11 cellular contexts compared by ENCODE assay signal in genomic region chr1:112702420-112703261, GRCh38. TPM values are rescaled to one million over a fixed set of nuclear protein-coding genes. Genes with fewer than 3 reads are reported as not detected.
A peak's percentile ranks its signal among the peaks of the same experiment; 100 is the strongest.
DNase-seq lines count a peak whose midpoint lies in the region; ATAC-seq, FAIRE-seq and TF ChIP-seq lines count a peak whose summit lies in the region.
"Had no signal": no experiment of that assay in that cellular context is flagged by ENCODE, and none has a peak within 500 bp of the region (broad histone marks: within the 10 kb centered on the region; RNA-seq: fewer than 3 reads in every experiment).

No MANE protein-coding gene starts in this region.

- no peak for TF ChIP-seq RAD21 in GM12878 (IDR thresholded peaks at IDR 0.05; ENCODE audit: insufficient read depth, low read depth, low read length)

- FAIRE-seq in GM12878 (lab: Jason Lieb, UNC) = no peak

- RAD21 ChIA-PET in GM12878 (lab: Charles Lee; ENCODE audit: unreplicated experiment) = interaction anchor here (2.7 to 4.1 kb wide), 3 partner anchors 12 to 28 kb away, joined by 14 to 42 read pairs (median 22); partner anchors contain the start of genes MOV10 and PPM1J

- H3K4me1 ChIP-seq in GM12878 (ENCODE audit: control insufficient read depth, insufficient read depth, low read length) (peaks cover 36% of the 10 kb centered on the region), muscle layer of duodenum (ENCODE audit: control insufficient read depth in 1 of 2, insufficient read depth in 2 of 2, low read length in 2 of 2) (peaks cover 56 to 61% of the 10 kb centered on the region in 2 donors), tibial nerve (peaks cover 0 to 87% (median 69%) of the 10 kb centered on the region in 4 donors)

- in situ Hi-C loops in GM12878 (cut with MboI) = no loop called here

- TSS peak; percentile 15 for BruUV-seq in GM12878 (replicated peaks; lab: Mats Ljungman, UMichigan)

- CTCF ChIA-PET in activated naive CD4-positive, alpha-beta T cell treated with anti-CD3 and anti-CD28 coated beads for 36 hours (lab: Charles Lee) = interaction anchor here (1.4 to 4.4 kb wide), 3 partner anchors 13 to 308 kb away, joined by 4 to 25 read pairs (median 19); partner anchors contain the start of gene PPM1J
- CTCF ChIA-PET in GM12878 (lab: Yijun Ruan, JAX) = interaction anchor here (0.9 to 5.6 kb wide), 6 partner anchors 13 to 311 kb away, joined by 3 to 48 read pairs (median 3); partner anchors contain the start of gene PPM1J

- TF ChIP-seq CTCF in GM12878 (IDR thresholded peaks at IDR 0.05 in 2 of 3, conservative IDR thresholded peaks at IDR 0.05 in 1 of 3; ENCODE audit: control insufficient read depth in 2 of 3, extremely low read depth in 1 of 3, insufficient read depth in 1 of 3, low read depth in 3 of 3, low read length in 3 of 3) (no peak), tibial nerve (IDR thresholded peaks at IDR 0.05) (no peak)

- peaks cover 0 to 17% of the 10 kb centered on the region in 2 experiments; a peak in 3 of 4 replicates for H3K36me3 ChIP-seq in GM12878 (ENCODE audit: control insufficient read depth in 2 of 2, insufficient read depth in 2 of 2, low read length in 1 of 2)
- peaks cover 27 to 28% of the 10 kb centered on the region in 2 donors for H3K36me3 ChIP-seq in muscle layer of duodenum (ENCODE audit: control insufficient read depth in 1 of 2, insufficient read depth in 2 of 2, low read length in 2 of 2)
- peaks cover 3 to 29% (median 5%) of the 10 kb centered on the region in 3 donors for H3K36me3 ChIP-seq in tibial nerve

- peaks cover 33% of the 10 kb centered on the region for H3K79me2 ChIP-seq in GM12878 (ENCODE audit: control insufficient read depth, insufficient read depth, low read length)

- H3K4me3 Mint-ChIP-seq in activated naive CD4-positive, alpha-beta T cell treated with anti-CD3 and anti-CD28 coated beads for 36 hours = no peak overlapping the region

- 0 out of 2 replicates have a peak, but pooled peaks have one; percentile 39 for TF ChIP-seq POLR2A in GM12878 (IDR thresholded peaks at IDR 0.05; ENCODE audit: low read depth, low read length)
- TF ChIP-seq POLR2A in tibial nerve (IDR thresholded peaks at IDR 0.05) = no peak

- SMC1A ChIA-PET in GM12878 (lab: Charles Lee; ENCODE audit: uncharacterized antibody, unreplicated experiment) = interaction anchor here (0.6 to 4.0 kb wide), 6 partner anchors 24 to 311 kb away, joined by 3 to 28 read pairs (median 4); partner anchors contain the start of gene MOV10

- no peak overlapping the region for H2AFZ ChIP-seq in GM12878 (ENCODE audit: control insufficient read depth, low read depth, low read length)

- WGBS in GM12878 (ENCODE audit: insufficient coverage, insufficient replicate concordance, low lambda C conversion rate, missing lambda C conversion rate) = 82% methylated on average over 12 of the region's 12 CpGs
- 53 to 55% methylated on average over 12 of the region's 12 CpGs for WGBS in tibial nerve, 2 donors

- DNase-seq in activated naive CD4-positive, alpha-beta T cell treated with anti-CD3 and anti-CD28 coated beads for 36 hours = no peak
- no peak for DNase-seq in activated naive CD4-positive, alpha-beta T cell treated with anti-CD3 and anti-CD28 coated beads, Interleukin-2, amount 50 U/mL, for 16 hours
- no peak for DNase-seq in GM12878 (ENCODE audit: low read depth, low spot score)
- DNase-seq in tibial nerve (ENCODE audit: low spot score in 2 of 2) = no peak
- DNase-seq in effector CD4-positive, alpha-beta T cell = no peak
- no peak for DNase-seq in germinal center (ENCODE audit: low spot score)
- DNase-seq: activated CD4-positive, alpha-beta T cell treated with anti-CD3 and anti-CD28 coated beads for 1 hour; NCI-H1092; occipital lobe had no signal

- no peak overlapping the region for H3K9ac ChIP-seq in GM12878 (ENCODE audit: control insufficient read depth, insufficient read depth, low read length)

- H3K4me2 ChIP-seq in GM12878 (ENCODE audit: control insufficient read depth, insufficient read depth) = no peak overlapping the region

- H3K4me3 ChIP-seq in GM12878 (no peak overlapping the region), muscle layer of duodenum (ENCODE audit: low read depth in 1 of 2, low read length in 2 of 2) (no peak overlapping the region), tibial nerve (no peak overlapping the region)

- peaks cover 1% of the 10 kb centered on the region for H3K36me3 Mint-ChIP-seq in activated naive CD4-positive, alpha-beta T cell treated with anti-CD3 and anti-CD28 coated beads for 36 hours (ENCODE audit: low read depth)

- no peak overlapping the region for H3K27ac ChIP-seq in GM12878 (ENCODE audit: control insufficient read depth, insufficient read depth)
- peak overlapping the region; percentile 91 for H3K27ac ChIP-seq in muscle layer of duodenum (ENCODE audit: low read length)
- H3K27ac ChIP-seq in tibial nerve = peak overlapping the region; percentile 81 to 100 (median 98)

- no peak for TF ChIP-seq EP300 in GM12878 (IDR thresholded peaks at IDR 0.05; ENCODE audit: borderline replicate concordance in 1 of 2, control insufficient read depth in 1 of 2, low read depth in 2 of 2, low read length in 2 of 2)
- no peak for TF ChIP-seq EP300 in tibial nerve (IDR thresholded peaks at IDR 0.05)

- ATAC-seq in GM12878 = no peak
- no peak for ATAC-seq in activated CD4-positive, CD25-positive, alpha-beta regulatory T cell treated with anti-CD3 and anti-CD28 coated beads, Interleukin-2, amount 50 U/mL, for 24 hours

- POLR2A ChIA-PET in GM12878 (lab: Charles Lee) = interaction anchor here (0.6 to 3.6 kb wide), 5 partner anchors 28 to 84 kb away, joined by 3 to 26 read pairs (median 4); partner anchors contain the start of genes CAPZA1, MOV10 and ST7L

- peaks cover 64% of the 10 kb centered on the region for H3K4me1 Mint-ChIP-seq in activated naive CD4-positive, alpha-beta T cell treated with anti-CD3 and anti-CD28 coated beads for 36 hours (ENCODE audit: low read depth)

- no peaks in the 10 kb centered on the region for H3K27me3 ChIP-seq in GM12878 (replicated peaks in 1 of 2; ENCODE audit: control insufficient read depth in 2 of 2, insufficient read depth in 2 of 2, low read length in 1 of 2)
- no peaks in the 10 kb centered on the region for H3K27me3 ChIP-seq in muscle layer of duodenum (ENCODE audit: low read depth, low read length)
- H3K27me3 ChIP-seq in tibial nerve = no peaks in the 10 kb centered on the region

- H3K9me3 ChIP-seq in GM12878 (replicated peaks; ENCODE audit: control insufficient read depth, insufficient read depth, low read length) (no peaks in the 10 kb centered on the region), muscle layer of duodenum (ENCODE audit: control insufficient read depth in 1 of 2, low read length in 2 of 2) (no peaks in the 10 kb centered on the region), tibial nerve (no peaks in the 10 kb centered on the region)

- no peaks in the 10 kb centered on the region for H3K9me3 Mint-ChIP-seq in activated naive CD4-positive, alpha-beta T cell treated with anti-CD3 and anti-CD28 coated beads for 36 hours

- H4K20me1 ChIP-seq in GM12878 (ENCODE audit: control insufficient read depth, insufficient read depth) = no peaks in the 10 kb centered on the region

- H3K27ac Mint-ChIP-seq in activated naive CD4-positive, alpha-beta T cell treated with anti-CD3 and anti-CD28 coated beads for 36 hours = peak overlapping the region; percentile 36

- no peaks in the 10 kb centered on the region for H3K27me3 Mint-ChIP-seq in activated naive CD4-positive, alpha-beta T cell treated with anti-CD3 and anti-CD28 coated beads for 36 hours (ENCODE audit: low read depth)

- intact Hi-C loops in activated naive CD4-positive, alpha-beta T cell treated with anti-CD3 and anti-CD28 coated beads for 36 hours (cut with micrococcal nuclease) = loop anchor here (5.0 to 10.0 kb wide), 2 partner anchors 255 to 1232 kb away; partner anchors contain the start of gene SLC16A1
- intact Hi-C loops in GM12878 (cut with micrococcal nuclease; ENCODE audit: unreplicated experiment) = no loop called here

RNA-seq across cellular contexts. Expression of gene RHOC, which starts 4.3 kb away (rescaled TPM):
- total RNA-seq in activated naive CD4-positive, alpha-beta T cell treated with anti-CD3 and anti-CD28 coated beads for 36 hours = 10 to 100 TPM; 36.3 to 37.3 TPM
- total RNA-seq in GM12878 (2013; cell fraction: nucleolus; rRNA removed) = 33.4 and 48.0 TPM in 2 replicates
- 178 and 187 TPM in 2 replicates for total RNA-seq in GM12878 (2014; rRNA removed)
- total RNA-seq in GM12878 (2014; rRNA removed; fragmentation: Illumina TruSeq; extraction: Trizol) = 183 TPM in 2 replicates
- 138 and 142 TPM in 2 replicates for total RNA-seq in GM12878 (2021)
- 130 TPM for polyA plus RNA-seq in GM12878 (2011; ENCODE audit: low read depth)
- polyA plus RNA-seq in GM12878 (2011; rRNA removed) = 258 and 371 TPM in 2 replicates
- 673 and 682 TPM in 2 replicates for polyA plus RNA-seq in GM12878 (2011; cell fraction: cytosol; rRNA removed)
- 302 and 356 TPM in 2 replicates for polyA plus RNA-seq in GM12878 (2011; cell fraction: nucleus; rRNA removed)
- polyA plus RNA-seq in GM12878 (2012) = 211 and 224 TPM in 2 replicates
- polyA plus RNA-seq in GM12878 (2014; fragmentation: Illumina TruSeq; extraction: Trizol) = 316 and 336 TPM in 2 replicates
- polyA plus RNA-seq in GM12878 (2014; fragmentation: Nextera tagmentation; extraction: Ambion mirVana) = 10 to 100 TPM; 20.6 to 37.9 TPM
- 232 and 264 TPM in 2 replicates for polyA plus RNA-seq in GM12878 (2014; rRNA removed)
- 100 to 1,000 TPM; 118 to 130 TPM for polyA plus RNA-seq in GM12878 (2016; fragmentation: Nextera tagmentation; extraction: Ambion mirVana)
- polyA minus RNA-seq in GM12878 (2011; rRNA and poly(A)+ RNA removed) = 302 and 335 TPM in 2 replicates
- 68.6 and 69.9 TPM in 2 replicates for polyA minus RNA-seq in GM12878 (2011; cell fraction: cytosol; rRNA and poly(A)+ RNA removed)
- 44.2 and 56.9 TPM in 2 replicates for polyA minus RNA-seq in GM12878 (2011; cell fraction: nucleus; rRNA and poly(A)+ RNA removed)
- 100 to 1,000 TPM; 225 to 297 (median 293) TPM for total RNA-seq in tibial nerve

RNA-seq across cellular contexts. Expression of gene PPM1J, which starts 12.5 kb away (rescaled TPM):
- total RNA-seq in activated naive CD4-positive, alpha-beta T cell treated with anti-CD3 and anti-CD28 coated beads for 36 hours = 1 to 10 TPM in 1 of 2 experiments, under 1 TPM in 1; 0.74 to 1.0 TPM
- 0.56 and 0.69 TPM in 2 replicates for total RNA-seq in GM12878 (2013; cell fraction: nucleolus; rRNA removed)
- total RNA-seq in GM12878 (2014; rRNA removed) (0.76 and 1.4 TPM in 2 replicates), GM12878 (2014; rRNA removed; fragmentation: Illumina TruSeq; extraction: Trizol) (0.32 and 0.45 TPM in 2 replicates), GM12878 (2021) (0.59 and 1.5 TPM in 2 replicates), tibial nerve (1 to 10 TPM in 3 of 4 donors, under 1 TPM in 1; 0.66 to 3.3 (median 1.8) TPM)
- 0.47 TPM for polyA plus RNA-seq in GM12878 (2011; ENCODE audit: low read depth)
- polyA plus RNA-seq in GM12878 (2011; rRNA removed) (0.88 and 1.6 TPM in 2 replicates), GM12878 (2014; fragmentation: Illumina TruSeq; extraction: Trizol) (0.19 and 0.71 TPM in 2 replicates), GM12878 (2014; fragmentation: Nextera tagmentation; extraction: Ambion mirVana) (under 1 TPM in 1 of 2 experiments, not detected in 1; 0.07 TPM), GM12878 (2014; rRNA removed) (1.3 and 1.8 TPM in 2 replicates), GM12878 (2016; fragmentation: Nextera tagmentation; extraction: Ambion mirVana) (under 1 TPM; 0.25 to 0.34 TPM)
- 2.2 and 2.3 TPM in 2 replicates for polyA plus RNA-seq in GM12878 (2011; cell fraction: cytosol; rRNA removed)
- 5.5 and 7.0 TPM in 2 replicates for polyA plus RNA-seq in GM12878 (2011; cell fraction: nucleus; rRNA removed)
- polyA plus RNA-seq in GM12878 (2012) = 0.72 and 0.80 TPM in 2 replicates
- 1.1 and 1.2 TPM in 2 replicates for polyA minus RNA-seq in GM12878 (2011; rRNA and poly(A)+ RNA removed)
- 0.94 TPM in 1 of 2 replicates, not detected in the other for polyA minus RNA-seq in GM12878 (2011; cell fraction: cytosol; rRNA and poly(A)+ RNA removed)
- polyA minus RNA-seq in GM12878 (2011; cell fraction: nucleus; rRNA and poly(A)+ RNA removed) = 0.85 and 1.1 TPM in 2 replicates

RNA-seq across cellular contexts. Expression of gene MOV10, which starts 28.2 kb away (rescaled TPM):
- total RNA-seq in activated naive CD4-positive, alpha-beta T cell treated with anti-CD3 and anti-CD28 coated beads for 36 hours = 10 to 100 TPM; 46.0 to 48.8 TPM
- total RNA-seq in GM12878 (2013; cell fraction: nucleolus; rRNA removed) = 74.7 and 85.4 TPM in 2 replicates
- 43.1 and 47.1 TPM in 2 replicates for total RNA-seq in GM12878 (2014; rRNA removed)
- 31.4 and 37.4 TPM in 2 replicates for total RNA-seq in GM12878 (2014; rRNA removed; fragmentation: Illumina TruSeq; extraction: Trizol)
- 78.2 and 80.3 TPM in 2 replicates for total RNA-seq in GM12878 (2021)
- polyA plus RNA-seq in GM12878 (2011; ENCODE audit: low read depth) = 50.0 TPM
- 15.7 and 43.7 TPM in 2 replicates for polyA plus RNA-seq in GM12878 (2011; rRNA removed)
- 51.6 and 52.6 TPM in 2 replicates for polyA plus RNA-seq in GM12878 (2011; cell fraction: cytosol; rRNA removed)
- polyA plus RNA-seq in GM12878 (2011; cell fraction: nucleus; rRNA removed) = 214 and 236 TPM in 2 replicates
- polyA plus RNA-seq in GM12878 (2012) = 48.1 and 49.7 TPM in 2 replicates
- polyA plus RNA-seq in GM12878 (2014; fragmentation: Illumina TruSeq; extraction: Trizol) = 44.5 and 70.4 TPM in 2 replicates
- 10 to 100 TPM; 21.0 to 28.6 TPM for polyA plus RNA-seq in GM12878 (2014; fragmentation: Nextera tagmentation; extraction: Ambion mirVana)
- 65.8 and 82.0 TPM in 2 replicates for polyA plus RNA-seq in GM12878 (2014; rRNA removed)
- polyA plus RNA-seq in GM12878 (2016; fragmentation: Nextera tagmentation; extraction: Ambion mirVana) = 10 to 100 TPM; 52.5 to 58.6 TPM
- 34.5 and 70.3 TPM in 2 replicates for polyA minus RNA-seq in GM12878 (2011; rRNA and poly(A)+ RNA removed)
- polyA minus RNA-seq in GM12878 (2011; cell fraction: cytosol; rRNA and poly(A)+ RNA removed) = 21.7 and 27.8 TPM in 2 replicates
- polyA minus RNA-seq in GM12878 (2011; cell fraction: nucleus; rRNA and poly(A)+ RNA removed) = 49.7 and 83.2 TPM in 2 replicates
- total RNA-seq in tibial nerve = 10 to 100 TPM; 30.6 to 69.9 (median 43.8) TPM
